ENCODE assay signal across 34 cellular contexts in genomic region chr10:71038234-71038633, GRCh38.
"Had no signal": no experiment of that assay in that cellular context is flagged by ENCODE, and none has a peak within 500 bp of the region (broad histone marks: within the 10 kb centered on the region; RNA-seq: fewer than 3 reads in every experiment).

No MANE protein-coding gene starts in this region.

- ATAC-seq: activated CD4-positive, alpha-beta T cell treated with anti-CD3 and anti-CD28 coated beads for 36 hours; activated CD4-positive, CD25-positive, alpha-beta regulatory T cell treated with anti-CD3 and anti-CD28 coated beads, Interleukin-2, amount 50 U/mL, for 24 hours; activated T-cell treated with anti-CD3 and anti-CD28 coated beads, Interleukin-2, amount 50 U/mL, for 4 hours; PC-3 had no signal

- H3K36me3 ChIP-seq: ascending aorta, MG63, Peyer's patch had no signal

- DNase-seq: activated CD4-positive, alpha-beta T cell treated with anti-CD3 and anti-CD28 coated beads for 36 hours; activated CD4-positive, alpha-beta T cell treated with anti-CD3 and anti-CD28 coated beads, Interleukin-2, amount 10 ng/mL, durations not matched to agents 7 days and 5 days; activated CD4-positive, alpha-beta T cell treated with anti-CD3 and anti-CD28 coated beads, Interleukin-2, amount 50 U/mL, for 48 hours; activated CD8-positive, alpha-beta memory T cell treated with anti-CD3 and anti-CD28 coated beads, Interleukin-2, amount 50 U/mL, for 4 hours; activated naive CD4-positive, alpha-beta T cell; activated naive CD4-positive, alpha-beta T cell treated with anti-CD3 and anti-CD28 coated beads, Interleukin-2, amount 50 U/mL, for 16 hours; activated naive CD8-positive, alpha-beta T cell treated with anti-CD3 and anti-CD28 coated beads for 36 hours; activated T-cell treated with anti-CD3 and anti-CD28 coated beads for 4 hours; activated T-cell treated with anti-CD3 and anti-CD28 coated beads, Interleukin-2, amount 50 U/mL, for 4 hours; amniotic stem cell; central memory CD4-positive, alpha-beta T cell; Kasumi-1; KG1; MG63; NCI-H1048; NCI-H1105 treated with DMSO at 0.1 percent for 48 hours; NCI-H1436; NCI-H1694; NCI-H1930; NCI-H2081 treated with DMSO at 0.1 percent for 48 hours; NCI-H226; NCI-H446 treated with DMSO at 0.1 percent for 48 hours; NCI-H524; NCI-H69; NCI-H82; NK-92 treated with Interleukin-12 subunit alpha and Interleukin-12 subunit beta, amount 100 ng/mL, for 24 hours; PC-3; RPMI8226; SIG-M5; SW 1271; T1000 had no signal

- H3K9me3 ChIP-seq: ascending aorta, MG63, Peyer's patch had no signal

- H3K4me1 ChIP-seq: ascending aorta, Peyer's patch had no signal

- H3K27ac ChIP-seq: ascending aorta, Peyer's patch had no signal

- H3K4me3 ChIP-seq: ascending aorta, MG63, Peyer's patch had no signal
